28 cellular contexts compared by ENCODE assay signal in genomic region chr15:65651042-65651322, GRCh38.
"Had no signal": no experiment of that assay in that cellular context is flagged by ENCODE, and none has a peak within 500 bp of the region (broad histone marks: within the 10 kb centered on the region; RNA-seq: fewer than 3 reads in every experiment).

No MANE protein-coding gene starts in this region.

- H3K9me3 Mint-ChIP-seq: immature natural killer cell; mesothelial cell of epicardium; naive B cell; nephron; neural crest cell; stimulated activated effector memory CD8-positive, alpha-beta T cell treated with anti-CD3 and anti-CD28 coated beads, Interleukin-12 subunit alpha, Interleukin-12 subunit beta, amount 100 ng/mL, for 72 hours had no signal

- H3K4me1 Mint-ChIP-seq: mesothelial cell of epicardium, neural crest cell had no signal

- H3K27me3 Mint-ChIP-seq: naive B cell had no signal

- H3K4me1 ChIP-seq: pancreas, prostate gland, sigmoid colon, tibial artery had no signal

- H3K27me3 ChIP-seq: pancreas, sigmoid colon, spleen, suprapubic skin, tibial artery, upper lobe of right lung had no signal

- FAIRE-seq: pancreas, small intestine, urothelium cell line had no signal

- H3K36me3 ChIP-seq: prostate gland had no signal

- H3K27ac Mint-ChIP-seq: mesothelial cell of epicardium, nephron had no signal

- DNase-seq: hypothalamus; immature natural killer cell; islet precursor cell; left ventricle myocardium inferior; mesendoderm; naive B cell; nucleus accumbens; pancreas; posterior cingulate gyrus; retina; right cardiac atrium; sigmoid colon; small intestine; spleen; stimulated activated CD4-positive, alpha-beta T cell treated with anti-CD3 and anti-CD28 coated beads, Interleukin-4, amount 100 ng/mL, for 24 hours; stimulated activated naive CD4-positive, alpha-beta T cell treated with Interleukin-2 at 50 U/mL for 16 hours; tibial artery; trophoblast cell; upper lobe of right lung had no signal

- H3K4me3 Mint-ChIP-seq: immature natural killer cell; mesothelial cell of epicardium; nephron; neural crest cell; stimulated activated effector memory CD8-positive, alpha-beta T cell treated with anti-CD3 and anti-CD28 coated beads, Interleukin-12 subunit alpha, Interleukin-12 subunit beta, amount 100 ng/mL, for 72 hours had no signal

- H3K27ac ChIP-seq: left ventricle myocardium inferior, pancreas, prostate gland, sigmoid colon, suprapubic skin, thoracic aorta, tibial artery, upper lobe of right lung had no signal

- ATAC-seq: right cardiac atrium; stimulated activated effector memory CD8-positive, alpha-beta T cell treated with anti-CD3 and anti-CD28 coated beads, Interleukin-12 subunit alpha, Interleukin-12 subunit beta, amount 100 ng/mL, for 72 hours; upper lobe of right lung had no signal

- H3K4me3 ChIP-seq: left ventricle myocardium inferior, lung, pancreas, prostate gland, sigmoid colon, spleen, suprapubic skin, thoracic aorta, tibial artery, upper lobe of right lung had no signal
